Comparison of ENCODE assay signal across 18 cellular contexts in genomic region chrX:140432328-140433025, GRCh38.
DNase-seq lines count a peak whose midpoint lies in the region; FAIRE-seq and TF ChIP-seq lines count a peak whose summit lies in the region.
"Had no signal": no experiment of that assay in that cellular context is flagged by ENCODE, and none has a peak within 500 bp of the region (broad histone marks: within the 10 kb centered on the region; RNA-seq: fewer than 3 reads in every experiment).

No MANE protein-coding gene starts in this region.

- TF ChIP-seq CTCF in dorsolateral prefrontal cortex (IDR thresholded peaks at IDR 0.05 in 54 of 56, conservative IDR thresholded peaks at IDR 0.05 in 2 of 56; ENCODE audit: low read depth in 1 of 56, partially characterized antibody in 56 of 56) (no peak), testis (IDR thresholded peaks at IDR 0.05) (no peak), MM.1S (IDR thresholded peaks at IDR 0.05; ENCODE audit: low read length) (no peak), D721Med (IDR thresholded peaks at IDR 0.05; ENCODE audit: insufficient read depth, missing control alignments) (no peak)

- DNase-seq in NCI-H226 (peak; percentile 11), dorsolateral prefrontal cortex (peak in 6 of 10 donors; percentile 29 to 61 (median 44)), midbrain (lab: John Stamatoyannopoulos, UW) (peak; percentile 65), testis (peak; percentile 56), MM.1S (no peak), D721Med (ENCODE audit: insufficient read length, low spot score) (no peak)
- DNase-seq in activated naive CD4-positive, alpha-beta T cell treated with anti-CD3 and anti-CD28 coated beads for 36 hours = no peak
- DNase-seq: effector CD4-positive, alpha-beta T cell; mesenchymal stem cell; NCI-H1694; NCI-H524 treated with DMSO at 0.1 percent for 48 hours; PC-9; stimulated activated naive CD4-positive, alpha-beta T cell treated with Interleukin-2 at 50 U/mL for 16 hours had no signal

- H3K36me3 Mint-ChIP-seq in activated naive CD4-positive, alpha-beta T cell treated with anti-CD3 and anti-CD28 coated beads for 36 hours (ENCODE audit: low read depth) = no peaks in the 10 kb centered on the region

- no peak for TF ChIP-seq POLR2A in testis (IDR thresholded peaks at IDR 0.05)

- 40 to 83% methylated on average over 2 of the region's 5 CpGs for WGBS in testis, 2 donors

- no peaks in the 10 kb centered on the region for H3K9me3 Mint-ChIP-seq in activated naive CD4-positive, alpha-beta T cell treated with anti-CD3 and anti-CD28 coated beads for 36 hours
- H3K9me3 Mint-ChIP-seq: neural crest cell had no signal

- H3K4me1 ChIP-seq in testis (no peaks in the 10 kb centered on the region), MM.1S (ENCODE audit: low read length) (no peaks in the 10 kb centered on the region)
- H3K4me1 ChIP-seq: HAP-1 had no signal

- H3K79me2 ChIP-seq in MM.1S (ENCODE audit: low read length) = no peaks in the 10 kb centered on the region

- H3K4me1 Mint-ChIP-seq in activated naive CD4-positive, alpha-beta T cell treated with anti-CD3 and anti-CD28 coated beads for 36 hours (ENCODE audit: low read depth) = no peaks in the 10 kb centered on the region
- H3K4me1 Mint-ChIP-seq: activated T-helper 17 cell treated with anti-CD3 and anti-CD28 coated beads, Interleukin-2, amount 50 U/mL, for 72 hours had no signal

- H3K27me3 ChIP-seq in dorsolateral prefrontal cortex (peaks cover 0 to 81% (median 29%) of the 10 kb centered on the region in 45 donors), testis (no peaks in the 10 kb centered on the region), MM.1S (replicated peaks; ENCODE audit: insufficient read depth, low read length) (no peaks in the 10 kb centered on the region)
- H3K27me3 ChIP-seq: ascending aorta had no signal

- intact Hi-C loops in dorsolateral prefrontal cortex (cut with DNase I) (no loop called here), testis (cut with DNase I; ENCODE audit: low total_unique reads) (no loop called here)
- intact Hi-C loops in activated naive CD4-positive, alpha-beta T cell treated with anti-CD3 and anti-CD28 coated beads for 36 hours (cut with micrococcal nuclease) = no loop called here

- H3K4me3 ChIP-seq in dorsolateral prefrontal cortex (no peak overlapping the region), testis (no peak overlapping the region), MM.1S (ENCODE audit: low read length) (no peak overlapping the region)
- H3K4me3 ChIP-seq: ascending aorta, HAP-1, PC-9 had no signal

- H3K4me2 ChIP-seq in MM.1S (ENCODE audit: low read depth, low read length) = no peak overlapping the region
- H3K4me2 ChIP-seq: KMS-11, PC-9 had no signal

- CTCF ChIA-PET in activated naive CD4-positive, alpha-beta T cell treated with anti-CD3 and anti-CD28 coated beads for 36 hours (lab: Charles Lee) = no interaction called here

- H3K27ac ChIP-seq in dorsolateral prefrontal cortex (no peak overlapping the region), testis (no peak overlapping the region), MM.1S (ENCODE audit: low read length) (no peak overlapping the region)
- H3K27ac ChIP-seq: ascending aorta, KMS-11, PC-9 had no signal

- no peaks in the 10 kb centered on the region for H4K20me1 ChIP-seq in MM.1S (ENCODE audit: insufficient read depth, low read length)

- no peaks in the 10 kb centered on the region for H3K9me2 ChIP-seq in MM.1S (replicated peaks; ENCODE audit: insufficient read depth, low read length)

- H3K4me3 Mint-ChIP-seq in activated naive CD4-positive, alpha-beta T cell treated with anti-CD3 and anti-CD28 coated beads for 36 hours = no peak overlapping the region
- H3K4me3 Mint-ChIP-seq: activated T-helper 17 cell treated with anti-CD3 and anti-CD28 coated beads, Interleukin-2, amount 50 U/mL, for 72 hours; neural crest cell had no signal

- no peaks in the 10 kb centered on the region for H3K9me3 ChIP-seq in testis
- no peaks in the 10 kb centered on the region for H3K9me3 ChIP-seq in MM.1S (replicated peaks; ENCODE audit: insufficient read depth, low read length)
- H3K9me3 ChIP-seq: ascending aorta, HAP-1 had no signal

- no peak overlapping the region for H2AFZ ChIP-seq in MM.1S (ENCODE audit: low read length)
- H2AFZ ChIP-seq: PC-9 had no signal

- no peak for FAIRE-seq in D721Med (lab: Jason Lieb, UNC)

- no peak overlapping the region for H3K9ac ChIP-seq in MM.1S (ENCODE audit: low read length)
- H3K9ac ChIP-seq: KMS-11 had no signal

- H3K27ac Mint-ChIP-seq in activated naive CD4-positive, alpha-beta T cell treated with anti-CD3 and anti-CD28 coated beads for 36 hours = no peak overlapping the region
- H3K27ac Mint-ChIP-seq: activated T-helper 17 cell treated with anti-CD3 and anti-CD28 coated beads, Interleukin-2, amount 50 U/mL, for 72 hours had no signal

- no peaks in the 10 kb centered on the region for H3K27me3 Mint-ChIP-seq in activated naive CD4-positive, alpha-beta T cell treated with anti-CD3 and anti-CD28 coated beads for 36 hours (ENCODE audit: low read depth)

- H3F3A ChIP-seq in MM.1S (ENCODE audit: insufficient read depth, low read length) = no peaks in the 10 kb centered on the region

- H3K36me3 ChIP-seq in testis (ENCODE audit: low read depth, missing control alignments) (no peaks in the 10 kb centered on the region), MM.1S (replicated peaks; ENCODE audit: insufficient read depth, low read length) (no peaks in the 10 kb centered on the region)
- H3K36me3 ChIP-seq: ascending aorta, HAP-1 had no signal

Comparison
In these comparisons a context has a peak if more than half of its experiments do, and no peak if none do; other contexts are left out.
1. DNase-seq: peak in NCI-H226 (single experiment), dorsolateral prefrontal cortex (6 of 10), midbrain (single experiment) and testis (single experiment); none in MM.1S (single experiment), activated naive CD4-positive, alpha-beta T cell treated with anti-CD3 and anti-CD28 coated beads for 36 hours (single experiment) and D721Med (single experiment).